In genomic region chr2:152336854-152337510, GRCh38 we compare ENCODE assay signal across 8 cellular contexts. TPM values are rescaled to one million over a fixed set of nuclear protein-coding genes. Genes with fewer than 3 reads are reported as not detected.
A peak's percentile ranks its signal among the peaks of the same experiment; 100 is the strongest.
DNase-seq lines count a peak whose midpoint lies in the region; ATAC-seq and TF ChIP-seq lines count a peak whose summit lies in the region.

No MANE protein-coding gene starts in this region.

- H3K9me1 ChIP-seq in IMR-90 (ENCODE audit: insufficient read depth, low read length): no peaks in the 10 kb centered on the region

- H3K4me1 ChIP-seq in IMR-90 (ENCODE audit: control insufficient read depth, insufficient read depth, low read length): peaks cover 2% of the 10 kb centered on the region; the same call in 1 of the 2 replicates

- no peak overlapping the region for H4K5ac ChIP-seq in IMR-90 (ENCODE audit: low read depth, low read length)

- H3K27ac Mint-ChIP-seq in stimulated activated naive B cell treated with anti-CD40 and anti-IgM and Interleukin-4, amounts not matched to agents 10 μg/mL and 1 μg/mL and 100 μg/mL, for 72 hours: peak overlapping the region; percentile 42

- H3K4me3 Mint-ChIP-seq in stimulated activated naive B cell treated with anti-CD40 and anti-IgM and Interleukin-4, amounts not matched to agents 10 μg/mL and 1 μg/mL and 100 μg/mL, for 72 hours: peak overlapping the region; percentile 90 to 94

- H3K4me1 Mint-ChIP-seq in stimulated activated naive B cell treated with anti-CD40 and anti-IgM and Interleukin-4, amounts not matched to agents 10 μg/mL and 1 μg/mL and 100 μg/mL, for 72 hours: peaks cover 10 to 18% of the 10 kb centered on the region in 2 donors

- H2BK120ac ChIP-seq in IMR-90 (ENCODE audit: low read depth, low read length): peak overlapping the region; percentile 22

- H3K36me3 ChIP-seq in IMR-90 (ENCODE audit: control insufficient read depth, insufficient read depth, low read length): no peaks in the 10 kb centered on the region

- H2AK5ac ChIP-seq in IMR-90 (ENCODE audit: low read depth, low read length): no peak overlapping the region; the same call in 1 of the 2 replicates

- peak overlapping the region; percentile 90 for H2AK9ac ChIP-seq in IMR-90 (replicated peaks; ENCODE audit: low read depth, low read length, poor library complexity)

- no peak overlapping the region for H2BK5ac ChIP-seq in IMR-90 (ENCODE audit: low read depth, low read length, poor library complexity, severe bottlenecking)

- peak overlapping the region; percentile 57 for H3K23ac ChIP-seq in IMR-90 (ENCODE audit: low read depth, low read length)

- 0 out of 3 replicates have a peak overlapping the region, but pooled peaks have one; percentile 55 for H2BK15ac ChIP-seq in IMR-90 (ENCODE audit: low read depth, low read length)

- POLR2A ChIA-PET in IMR-90 (lab: Charles Lee; ENCODE audit: unreplicated experiment): no interaction called here

- H3K14ac ChIP-seq in IMR-90 (replicated peaks; ENCODE audit: low read depth, low read length): peak overlapping the region; percentile 79; the same call in 1 of the 2 replicates

- no peak overlapping the region; the same call in 1 of the 2 replicates for H3K56ac ChIP-seq in IMR-90 (ENCODE audit: extremely low read depth, insufficient read depth, low read length)

- no peak for TF ChIP-seq RAD21 in IMR-90 (IDR thresholded peaks at IDR 0.05; ENCODE audit: low read length)

- peak in 11 of 14 donors; percentile 45 to 80 (median 64) for DNase-seq in C1 segment of cervical spinal cord (lab: John Stamatoyannopoulos, UW)
- peak; percentile 53 for DNase-seq in IMR-90
- peak; percentile 75 for DNase-seq in astrocyte of the spinal cord (ENCODE audit: low read depth, low spot score)
- DNase-seq in islet precursor cell: peak; percentile 68
- DNase-seq in stimulated activated naive B cell treated with anti-CD40 and anti-IgM and Interleukin-4, amounts not matched to agents 10 μg/mL and 1 μg/mL and 100 μg/mL, for 72 hours: no peak
- no peak for DNase-seq in stimulated activated naive CD4-positive, alpha-beta T cell (lab: John Stamatoyannopoulos, UW)
- DNase-seq in GM13977 (ENCODE audit: low spot score): no peak

- peaks cover 20 to 36% of the 10 kb centered on the region in 2 experiments for H3K79me1 ChIP-seq in IMR-90 (ENCODE audit: low read depth in 1 of 2, low read length in 2 of 2)

- H3K18ac ChIP-seq in IMR-90 (ENCODE audit: low read depth, low read length): no peak overlapping the region

- H3K9ac ChIP-seq in IMR-90 (ENCODE audit: low read depth, low read length): peak overlapping the region; percentile 46

- H3K27me3 Mint-ChIP-seq in stimulated activated naive B cell treated with anti-CD40 and anti-IgM and Interleukin-4, amounts not matched to agents 10 μg/mL and 1 μg/mL and 100 μg/mL, for 72 hours: peaks cover 18 to 23% of the 10 kb centered on the region in 2 donors

- CTCF ChIA-PET in IMR-90 (lab: Yijun Ruan, JAX): interaction anchor here (1.5 to 1.6 kb wide), 2 partner anchors 148 to 299 kb away, joined by 3 to 4 read pairs; no protein-coding TSS in a partner anchor

- no peak for TF ChIP-seq POLR2A in IMR-90 (IDR thresholded peaks at IDR 0.05; ENCODE audit: low read depth, low read length)

- no TSS peak for BruUV-seq in IMR-90 (replicated peaks; lab: Mats Ljungman, UMichigan)

- H3K27me3 ChIP-seq in IMR-90 (ENCODE audit: control insufficient read depth, insufficient read depth, low read length): no peaks in the 10 kb centered on the region

- peak overlapping the region; percentile 11; the same call in 1 of the 2 replicates for H3K27ac ChIP-seq in IMR-90 (ENCODE audit: insufficient read depth, low read length)

- H3K4me3 ChIP-seq in IMR-90 (ENCODE audit: insufficient read depth, low read depth, low read length) (peak overlapping the region; percentile 98), astrocyte of the spinal cord (ENCODE audit: low read depth, low read length) (peak overlapping the region; percentile 69)

- peak overlapping the region; percentile 98 for H2AFZ ChIP-seq in IMR-90 (replicated peaks; ENCODE audit: low read length, poor library complexity)

- H4K91ac ChIP-seq in IMR-90 (ENCODE audit: insufficient read depth, low read depth, low read length): peak overlapping the region; percentile 27; the same call in 1 of the 2 replicates

- H4K20me1 ChIP-seq in IMR-90 (ENCODE audit: insufficient read depth, low read length): peaks cover 9% of the 10 kb centered on the region

- H3K4me2 ChIP-seq in IMR-90 (ENCODE audit: low read depth, low read length): peak overlapping the region; percentile 68

- H3K9me3 Mint-ChIP-seq in stimulated activated naive B cell treated with anti-CD40 and anti-IgM and Interleukin-4, amounts not matched to agents 10 μg/mL and 1 μg/mL and 100 μg/mL, for 72 hours: no peaks in the 10 kb centered on the region

- H3K4ac ChIP-seq in IMR-90 (ENCODE audit: low read depth, low read length): peak overlapping the region; percentile 78

- peak overlapping the region; percentile 2 to 69; a peak in 3 of 4 replicates for H4K8ac ChIP-seq in IMR-90 (ENCODE audit: low read depth in 2 of 2, low read length in 2 of 2)

- H2BK20ac ChIP-seq in IMR-90 (ENCODE audit: low read depth, low read length): 0 out of 2 replicates have a peak overlapping the region, but pooled peaks have one; percentile 22

- TF ChIP-seq CTCF in IMR-90 (conservative IDR thresholded peaks at IDR 0.05; ENCODE audit: low read depth, low read length): no peak
- TF ChIP-seq CTCF in astrocyte of the spinal cord (IDR thresholded peaks at IDR 0.05; ENCODE audit: low read depth, low read length): no peak
- no peak for TF ChIP-seq CTCF in GM13977 (IDR thresholded peaks at IDR 0.05; ENCODE audit: extremely low read depth, insufficient read depth, missing control alignments)

- intact Hi-C loops in IMR-90 (cut with micrococcal nuclease): loop anchor here (1.0 to 5.0 kb wide), 7 partner anchors 80 to 298 kb away; no protein-coding TSS in a partner anchor

- ATAC-seq in IMR-90 (ENCODE audit: low read depth): peak; percentile 2; the same call in 1 of the 2 replicates
- no peak for ATAC-seq in stimulated activated naive B cell treated with anti-CD40 and anti-IgM and Interleukin-4, amounts not matched to agents 10 μg/mL and 1 μg/mL and 100 μg/mL, for 72 hours (replicated peaks)
- ATAC-seq in HG02571 (IDR thresholded peaks at IDR 0.05; ENCODE audit: unreplicated experiment): no peak

- 0% methylated on average over 3 of the region's 12 CpGs; no CpG with 5 or more reads in 1 of the 2 experiments for WGBS in IMR-90 (ENCODE audit: extremely low coverage in 2 of 2, insufficient read length in 1 of 2), 2 experiments

- H3K36me3 Mint-ChIP-seq in stimulated activated naive B cell treated with anti-CD40 and anti-IgM and Interleukin-4, amounts not matched to agents 10 μg/mL and 1 μg/mL and 100 μg/mL, for 72 hours: no peaks in the 10 kb centered on the region

- no peaks in the 10 kb centered on the region for H3K9me3 ChIP-seq in IMR-90 (ENCODE audit: control insufficient read depth, insufficient read depth, low read length)

- dilution Hi-C loops in IMR-90 (cut with HindIII; ENCODE audit: low sequenced_read_pairs, unreplicated experiment): no loop called here

- in situ Hi-C loops in IMR-90 (cut with MboI; ENCODE audit: low sequenced_read_pairs): loop anchor here (10.0 kb wide), 1 partner anchor 288 kb away; no protein-coding TSS in a partner anchor
- in situ Hi-C loops in astrocyte of the spinal cord (cut with HindIII; ENCODE audit: low sequenced_read_pairs): no loop called here
- in situ Hi-C loops in GM13977 (cut with MboI; ENCODE audit: low pct_unique_long_range_greater_than_20kb, low sequenced_read_pairs, unreplicated experiment): no loop called here

TF ChIP-seq in IMR-90, 13 proteins besides CTCF, POLR2A, EP300 and RAD21:
- TF ChIP-seq CEBPB (IDR thresholded peaks at IDR 0.05; ENCODE audit: low read depth, low read length) (peak; percentile 65), ELK1 (IDR thresholded peaks at IDR 0.05; ENCODE audit: borderline replicate concordance, low read depth, low read length) (no peak)

RNA-seq across cellular contexts. Expression of gene FMNL2, which starts 2.0 kb away (rescaled TPM):
- 10.9 and 15.6 TPM in 2 replicates for total RNA-seq in IMR-90 (2012; rRNA removed)
- 8.5 and 11.4 TPM in 2 replicates for polyA plus RNA-seq in IMR-90 (2012; rRNA removed)
- 1.8 and 1.9 TPM in 2 replicates for polyA plus RNA-seq in IMR-90 (2012; cell fraction: cytosol; rRNA removed)
- 3.0 and 23.7 TPM in 2 replicates for polyA plus RNA-seq in IMR-90 (2012; cell fraction: nucleus; rRNA removed; ENCODE audit: low replicate concordance)

Comparison
In these comparisons a context has a peak if more than half of its experiments do, and no peak if none do; other contexts are left out.
1. DNase-seq: peak in C1 segment of cervical spinal cord (11 of 14), IMR-90 (single experiment), astrocyte of the spinal cord (single experiment) and islet precursor cell (single experiment); none in stimulated activated naive B cell treated with anti-CD40 and anti-IgM and Interleukin-4, amounts not matched to agents 10 μg/mL and 1 μg/mL and 100 μg/mL, for 72 hours (single experiment), stimulated activated naive CD4-positive, alpha-beta T cell (0 of 6) and GM13977 (single experiment).